Comparison of ENCODE assay signal across 27 cellular contexts in the genomic region with DNA sequence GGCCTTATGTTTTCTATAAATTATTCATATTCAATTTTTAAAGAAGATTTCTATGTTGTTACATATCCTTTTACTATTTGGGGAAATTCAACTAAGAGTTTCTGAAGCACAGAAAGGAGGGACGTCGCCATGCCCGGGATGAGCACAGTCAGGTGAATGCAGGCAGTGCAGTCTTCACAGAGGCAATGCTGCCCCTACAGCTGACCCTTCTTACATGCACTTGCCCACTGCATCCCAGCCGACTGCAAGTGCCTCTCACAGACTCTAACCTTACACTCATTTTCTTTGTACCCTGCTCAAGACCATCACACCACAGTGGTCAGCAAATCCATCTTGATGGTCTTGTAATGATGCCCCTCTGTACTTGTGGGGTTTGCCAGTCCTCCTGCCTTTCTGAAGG.
"Had no signal": no experiment of that assay in that cellular context is flagged by ENCODE, and none has a peak within 500 bp of the region (broad histone marks: within the 10 kb centered on the region; RNA-seq: fewer than 3 reads in every experiment).

No MANE protein-coding gene starts in this region.

- H3K27ac Mint-ChIP-seq: mesothelial cell of epicardium, naive B cell had no signal

- FAIRE-seq: endometrium, islet of Langerhans, keratinocyte had no signal

- H3K4me3 Mint-ChIP-seq: mesothelial cell of epicardium, naive B cell had no signal

- H3K36me3 ChIP-seq: colonic mucosa, esophagus squamous epithelium, gastrocnemius medialis, heart right ventricle, left lung, lower lobe of right lung had no signal

- DNase-seq: colonic mucosa; cortex of kidney; dermis blood vessel endothelial cell; dorsolateral prefrontal cortex; effector CD4-positive, alpha-beta T cell; effector memory CD4-positive, alpha-beta T cell; erythroblast; esophagus squamous epithelium; foreskin fibroblast; foreskin melanocyte; gastrocnemius medialis; glutamatergic neuron; head of caudate nucleus; heart right ventricle; hippocampal formation; left cardiac atrium; left lung; left ventricle myocardium superior; lower lobe of right lung; mesenchymal stem cell; mucosa of descending colon; naive B cell had no signal

- H3K9me3 ChIP-seq: colonic mucosa, esophagus squamous epithelium, gastrocnemius medialis, left lung, lower lobe of right lung, mucosa of descending colon had no signal

- H3K4me1 ChIP-seq: colonic mucosa, esophagus squamous epithelium, gastrocnemius medialis, heart right ventricle, left lung, lower lobe of right lung had no signal

- H3K4me3 ChIP-seq: colonic mucosa, dorsolateral prefrontal cortex, esophagus squamous epithelium, gastrocnemius medialis, heart right ventricle, left lung, lower lobe of right lung, mucosa of descending colon had no signal

- H3K27ac ChIP-seq: colonic mucosa, epithelial cell of prostate, esophagus squamous epithelium, gastrocnemius medialis, heart right ventricle, left lung, lower lobe of right lung had no signal

- H3K36me3 Mint-ChIP-seq: mesothelial cell of epicardium had no signal

- H3K27me3 ChIP-seq: colonic mucosa, dorsolateral prefrontal cortex, esophagus squamous epithelium, gastrocnemius medialis, heart right ventricle, left lung had no signal

- H3K4me1 Mint-ChIP-seq: mesothelial cell of epicardium, naive B cell had no signal
